1 cellular context compared by ENCODE assay signal in genomic region chr10:18980084-18980629, GRCh38.
TF ChIP-seq lines count a peak whose summit lies in the region.

No MANE protein-coding gene starts in this region.

TF ChIP-seq in GM23338, 12 proteins besides CTCF, POLR2A, EP300 and RAD21 (continued from another document):
- TF ChIP-seq, protein P1, sequence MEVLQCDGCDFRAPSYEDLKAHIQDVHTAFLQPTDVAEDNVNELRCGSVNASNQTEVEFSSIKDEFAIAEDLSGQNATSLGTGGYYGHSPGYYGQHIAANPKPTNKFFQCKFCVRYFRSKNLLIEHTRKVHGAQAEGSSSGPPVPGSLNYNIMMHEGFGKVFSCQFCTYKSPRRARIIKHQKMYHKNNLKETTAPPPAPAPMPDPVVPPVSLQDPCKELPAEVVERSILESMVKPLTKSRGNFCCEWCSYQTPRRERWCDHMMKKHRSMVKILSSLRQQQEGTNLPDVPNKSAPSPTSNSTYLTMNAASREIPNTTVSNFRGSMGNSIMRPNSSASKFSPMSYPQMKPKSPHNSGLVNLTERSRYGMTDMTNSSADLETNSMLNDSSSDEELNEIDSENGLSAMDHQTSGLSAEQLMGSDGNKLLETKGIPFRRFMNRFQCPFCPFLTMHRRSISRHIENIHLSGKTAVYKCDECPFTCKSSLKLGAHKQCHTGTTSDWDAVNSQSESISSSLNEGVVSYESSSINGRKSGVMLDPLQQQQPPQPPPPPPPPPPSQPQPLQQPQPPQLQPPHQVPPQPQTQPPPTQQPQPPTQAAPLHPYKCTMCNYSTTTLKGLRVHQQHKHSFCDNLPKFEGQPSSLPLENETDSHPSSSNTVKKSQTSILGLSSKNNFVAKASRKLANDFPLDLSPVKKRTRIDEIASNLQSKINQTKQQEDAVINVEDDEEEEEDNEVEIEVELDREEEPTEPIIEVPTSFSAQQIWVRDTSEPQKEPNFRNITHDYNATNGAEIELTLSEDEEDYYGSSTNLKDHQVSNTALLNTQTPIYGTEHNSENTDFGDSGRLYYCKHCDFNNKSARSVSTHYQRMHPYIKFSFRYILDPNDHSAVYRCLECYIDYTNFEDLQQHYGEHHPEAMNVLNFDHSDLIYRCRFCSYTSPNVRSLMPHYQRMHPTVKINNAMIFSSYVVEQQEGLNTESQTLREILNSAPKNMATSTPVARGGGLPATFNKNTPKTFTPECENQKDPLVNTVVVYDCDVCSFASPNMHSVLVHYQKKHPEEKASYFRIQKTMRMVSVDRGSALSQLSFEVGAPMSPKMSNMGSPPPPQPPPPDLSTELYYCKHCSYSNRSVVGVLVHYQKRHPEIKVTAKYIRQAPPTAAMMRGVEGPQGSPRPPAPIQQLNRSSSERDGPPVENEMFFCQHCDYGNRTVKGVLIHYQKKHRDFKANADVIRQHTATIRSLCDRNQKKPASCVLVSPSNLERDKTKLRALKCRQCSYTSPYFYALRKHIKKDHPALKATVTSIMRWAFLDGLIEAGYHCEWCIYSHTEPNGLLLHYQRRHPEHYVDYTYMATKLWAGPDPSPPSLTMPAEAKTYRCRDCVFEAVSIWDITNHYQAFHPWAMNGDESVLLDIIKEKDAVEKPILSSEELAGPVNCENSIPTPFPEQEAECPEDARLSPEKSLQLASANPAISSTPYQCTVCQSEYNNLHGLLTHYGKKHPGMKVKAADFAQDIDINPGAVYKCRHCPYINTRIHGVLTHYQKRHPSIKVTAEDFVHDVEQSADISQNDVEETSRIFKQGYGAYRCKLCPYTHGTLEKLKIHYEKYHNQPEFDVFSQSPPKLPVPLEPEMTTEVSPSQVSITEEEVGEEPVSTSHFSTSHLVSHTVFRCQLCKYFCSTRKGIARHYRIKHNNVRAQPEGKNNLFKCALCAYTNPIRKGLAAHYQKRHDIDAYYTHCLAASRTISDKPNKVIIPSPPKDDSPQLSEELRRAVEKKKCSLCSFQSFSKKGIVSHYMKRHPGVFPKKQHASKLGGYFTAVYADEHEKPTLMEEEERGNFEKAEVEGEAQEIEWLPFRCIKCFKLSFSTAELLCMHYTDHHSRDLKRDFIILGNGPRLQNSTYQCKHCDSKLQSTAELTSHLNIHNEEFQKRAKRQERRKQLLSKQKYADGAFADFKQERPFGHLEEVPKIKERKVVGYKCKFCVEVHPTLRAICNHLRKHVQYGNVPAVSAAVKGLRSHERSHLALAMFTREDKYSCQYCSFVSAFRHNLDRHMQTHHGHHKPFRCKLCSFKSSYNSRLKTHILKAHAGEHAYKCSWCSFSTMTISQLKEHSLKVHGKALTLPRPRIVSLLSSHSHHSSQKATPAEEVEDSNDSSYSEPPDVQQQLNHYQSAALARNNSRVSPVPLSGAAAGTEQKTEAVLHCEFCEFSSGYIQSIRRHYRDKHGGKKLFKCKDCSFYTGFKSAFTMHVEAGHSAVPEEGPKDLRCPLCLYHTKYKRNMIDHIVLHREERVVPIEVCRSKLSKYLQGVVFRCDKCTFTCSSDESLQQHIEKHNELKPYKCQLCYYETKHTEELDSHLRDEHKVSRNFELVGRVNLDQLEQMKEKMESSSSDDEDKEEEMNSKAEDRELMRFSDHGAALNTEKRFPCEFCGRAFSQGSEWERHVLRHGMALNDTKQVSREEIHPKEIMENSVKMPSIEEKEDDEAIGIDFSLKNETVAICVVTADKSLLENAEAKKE (CRISPR knock-in tag; IDR thresholded peaks at IDR 0.05): no peak
- TF ChIP-seq ZNF331 (CRISPR knock-in tag; IDR thresholded peaks at IDR 0.05; ENCODE audit: low read depth) (no peak), JUNB (IDR thresholded peaks at IDR 0.05; ENCODE audit: unreplicated experiment) (no peak), EZH2phosphoT487 (IDR thresholded peaks at IDR 0.05; ENCODE audit: unreplicated experiment) (no peak), CREB1 (CRISPR knock-in tag; IDR thresholded peaks at IDR 0.05; ENCODE audit: low read depth) (no peak)
